In the genomic region with DNA sequence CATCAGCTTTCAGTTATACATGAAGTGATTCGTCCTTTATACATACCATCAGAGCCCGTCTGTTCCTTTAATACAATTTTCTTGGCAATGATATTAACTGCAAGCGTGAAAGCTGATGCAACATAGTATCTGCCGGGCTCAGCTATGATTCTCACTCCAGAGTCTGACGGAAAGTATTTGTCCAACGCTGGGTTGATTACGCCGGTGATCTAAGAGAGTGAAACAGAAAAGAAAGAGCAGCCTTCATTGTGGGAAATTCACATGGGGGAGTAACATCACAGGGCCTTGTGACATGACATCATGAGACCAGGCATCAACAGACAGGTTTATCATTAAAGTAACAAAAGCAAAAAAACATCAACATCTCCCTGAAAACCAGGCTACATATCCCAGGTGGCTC, we compare ENCODE assay signal across 17 cellular contexts. TPM values are rescaled to one million over a fixed set of nuclear protein-coding genes. Genes with fewer than 3 reads are reported as not detected.
A peak's percentile ranks its signal among the peaks of the same experiment; 100 is the strongest.
DNase-seq lines count a peak whose midpoint lies in the region; ATAC-seq, FAIRE-seq and TF ChIP-seq lines count a peak whose summit lies in the region.
"Had no signal": no experiment of that assay in that cellular context is flagged by ENCODE, and none has a peak within 500 bp of the region (broad histone marks: within the 10 kb centered on the region; RNA-seq: fewer than 3 reads in every experiment).

No MANE protein-coding gene starts in this region.

- peaks cover 23% of the 10 kb centered on the region for H3K4me1 Mint-ChIP-seq in activated naive CD4-positive, alpha-beta T cell treated with anti-CD3 and anti-CD28 coated beads, Interleukin-2, amount 10 ng/mL, durations not matched to agents 7 days and 5 days
- peaks cover 37% of the 10 kb centered on the region for H3K4me1 Mint-ChIP-seq in activated naive CD4-positive, alpha-beta T cell treated with anti-CD3 and anti-CD28 coated beads, Interleukin-2, amount 50 U/mL, for 24 hours

- no peak overlapping the region for H3K4me3 Mint-ChIP-seq in activated naive CD4-positive, alpha-beta T cell treated with anti-CD3 and anti-CD28 coated beads, Interleukin-2, amount 10 ng/mL, durations not matched to agents 7 days and 5 days
- peak overlapping the region; percentile 72 for H3K4me3 Mint-ChIP-seq in activated naive CD4-positive, alpha-beta T cell treated with anti-CD3 and anti-CD28 coated beads, Interleukin-2, amount 50 U/mL, for 24 hours
- H3K4me3 Mint-ChIP-seq: CD8-positive, alpha-beta T cell had no signal

- CTCF ChIA-PET in activated naive CD4-positive, alpha-beta T cell treated with anti-CD3 and anti-CD28 coated beads, Interleukin-2, amount 10 ng/mL, durations not matched to agents 7 days and 5 days (lab: Charles Lee) = no interaction called here

- FAIRE-seq in GM12891 (lab: Jason Lieb, UNC) = no peak

- in situ Hi-C loops in SK-MEL-5 (cut with HindIII; ENCODE audit: low pct_unique_long_range_greater_than_20kb, low sequenced_read_pairs) = no loop called here

- no peaks in the 10 kb centered on the region for H3K27me3 Mint-ChIP-seq in activated naive CD4-positive, alpha-beta T cell treated with anti-CD3 and anti-CD28 coated beads, Interleukin-2, amount 10 ng/mL, durations not matched to agents 7 days and 5 days
- H3K27me3 Mint-ChIP-seq in activated naive CD4-positive, alpha-beta T cell treated with anti-CD3 and anti-CD28 coated beads, Interleukin-2, amount 50 U/mL, for 24 hours = no peaks in the 10 kb centered on the region

- peak; percentile 48 for ATAC-seq in stimulated activated naive CD8-positive, alpha-beta T cell treated with anti-CD3 and anti-CD28 coated beads, Interleukin-15, Interleukin-2, amounts not matched to agents 100 U/mL and 50 U/mL, for 24 hours
- ATAC-seq in HG03354 (IDR thresholded peaks at IDR 0.05; ENCODE audit: poor library complexity, severe bottlenecking, unreplicated experiment) = no peak
- ATAC-seq: CD8-positive, alpha-beta T cell had no signal

- H3K9me3 Mint-ChIP-seq in activated naive CD4-positive, alpha-beta T cell treated with anti-CD3 and anti-CD28 coated beads, Interleukin-2, amount 10 ng/mL, durations not matched to agents 7 days and 5 days = no peaks in the 10 kb centered on the region
- no peaks in the 10 kb centered on the region for H3K9me3 Mint-ChIP-seq in activated naive CD4-positive, alpha-beta T cell treated with anti-CD3 and anti-CD28 coated beads, Interleukin-2, amount 50 U/mL, for 24 hours
- H3K9me3 Mint-ChIP-seq: CD8-positive, alpha-beta T cell had no signal

- DNase-seq in activated naive CD4-positive, alpha-beta T cell treated with anti-CD3 and anti-CD28 coated beads, Interleukin-2, amount 10 ng/mL, durations not matched to agents 7 days and 5 days = peak; percentile 10
- DNase-seq in activated naive CD4-positive, alpha-beta T cell treated with Interleukin-2 at 50 U/mL for 16 hours = no peak
- DNase-seq in SK-MEL-5 (ENCODE audit: low read depth, low spot score) (peak; percentile 97), GM12891 (ENCODE audit: insufficient read length, low spot score) (no peak)
- DNase-seq in stimulated activated naive CD8-positive, alpha-beta T cell treated with anti-CD3 and anti-CD28 coated beads, Interleukin-15, Interleukin-2, amounts not matched to agents 100 U/mL and 50 U/mL, for 24 hours = no peak
- DNase-seq: CD8-positive, alpha-beta T cell; MG63; NCI-H1092 treated with DMSO at 0.1 percent for 48 hours; NCI-H1694; NCI-H2107; NCI-H345; NCI-H69; NK-92 treated with Interleukin-12 subunit alpha and Interleukin-12 subunit beta, amount 100 ng/mL, for 24 hours; OCI-M1; RPMI8226 had no signal

- peaks cover 41% of the 10 kb centered on the region for H3K36me3 Mint-ChIP-seq in activated naive CD4-positive, alpha-beta T cell treated with anti-CD3 and anti-CD28 coated beads, Interleukin-2, amount 10 ng/mL, durations not matched to agents 7 days and 5 days
- peaks cover 27% of the 10 kb centered on the region for H3K36me3 Mint-ChIP-seq in activated naive CD4-positive, alpha-beta T cell treated with anti-CD3 and anti-CD28 coated beads, Interleukin-2, amount 50 U/mL, for 24 hours

- TF ChIP-seq POLR2A in GM12891 (IDR thresholded peaks at IDR 0.05; ENCODE audit: low read depth, low read length) = no peak

- no peak overlapping the region for H3K27ac Mint-ChIP-seq in activated naive CD4-positive, alpha-beta T cell treated with anti-CD3 and anti-CD28 coated beads, Interleukin-2, amount 10 ng/mL, durations not matched to agents 7 days and 5 days
- peak overlapping the region; percentile 95 for H3K27ac Mint-ChIP-seq in activated naive CD4-positive, alpha-beta T cell treated with anti-CD3 and anti-CD28 coated beads, Interleukin-2, amount 50 U/mL, for 24 hours
- H3K27ac Mint-ChIP-seq: CD8-positive, alpha-beta T cell had no signal

TF ChIP-seq in GM12891, 5 proteins besides CTCF, POLR2A, EP300 and RAD21:
- no peak for TF ChIP-seq PAX5 (IDR thresholded peaks at IDR 0.05; ENCODE audit: insufficient read depth, low read length, severe bottlenecking)
- no peak for TF ChIP-seq POU2F2 (IDR thresholded peaks at IDR 0.05; ENCODE audit: low read depth, low read length)
- TF ChIP-seq SPI1 (IDR thresholded peaks at IDR 0.05; ENCODE audit: low read depth, low read length) = no peak
- no peak for TF ChIP-seq POLR2AphosphoS5 (IDR thresholded peaks at IDR 0.05; ENCODE audit: low read depth, low read length)
- TF ChIP-seq TAF1 (IDR thresholded peaks at IDR 0.05; ENCODE audit: low read depth, low read length) = no peak
TF ChIP-seq in GM12891: peak in this region for 0.

RNA-seq across cellular contexts. Expression of gene ODC1, which starts 6.2 kb away (rescaled TPM):
- 59.6 and 62.3 TPM in 2 replicates for total RNA-seq in SK-MEL-5 (2014; rRNA removed; shearing (Covaris generic))
- 62.8 and 76.2 TPM in 2 replicates for polyA plus RNA-seq in SK-MEL-5 (2015; cell fraction: cytosol; rRNA removed)
- polyA plus RNA-seq in SK-MEL-5 (2015; cell fraction: nucleus; rRNA removed) = 30.8 and 38.2 TPM in 2 replicates
- polyA plus RNA-seq in GM12891 (2012; ENCODE audit: low read depth, missing spikeins) = 107 TPM

Comparison
In these comparisons a context has a peak if more than half of its experiments do, and no peak if none do; other contexts are left out.
1. DNase-seq: peak in activated naive CD4-positive, alpha-beta T cell treated with anti-CD3 and anti-CD28 coated beads, Interleukin-2, amount 10 ng/mL, durations not matched to agents 7 days and 5 days (single experiment) and SK-MEL-5 (single experiment); none in activated naive CD4-positive, alpha-beta T cell treated with Interleukin-2 at 50 U/mL for 16 hours (single experiment), stimulated activated naive CD8-positive, alpha-beta T cell treated with anti-CD3 and anti-CD28 coated beads, Interleukin-15, Interleukin-2, amounts not matched to agents 100 U/mL and 50 U/mL, for 24 hours (single experiment) and GM12891 (single experiment).